Comparison of ENCODE assay signal across 23 cellular contexts in the genomic region with DNA sequence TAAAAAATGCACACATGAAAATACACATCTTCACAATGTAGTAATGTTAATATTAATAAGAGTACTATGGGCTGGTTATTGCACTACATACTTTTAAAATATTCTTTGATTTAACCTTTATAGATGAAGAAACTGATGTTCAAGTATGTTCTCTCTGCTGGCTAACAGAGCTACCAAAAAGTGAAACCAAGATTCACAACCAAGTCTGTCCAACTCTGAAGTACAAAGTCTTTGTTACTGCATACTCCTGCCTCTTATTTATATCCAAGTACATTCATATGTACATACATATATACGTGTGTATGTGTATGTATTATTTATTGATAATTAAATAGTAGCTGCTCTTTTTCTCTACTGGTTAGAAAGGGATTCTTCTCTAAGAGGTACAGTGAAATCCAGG.
"Had no signal": no experiment of that assay in that cellular context is flagged by ENCODE, and none has a peak within 500 bp of the region (broad histone marks: within the 10 kb centered on the region; RNA-seq: fewer than 3 reads in every experiment).

No MANE protein-coding gene starts in this region.

- H3K4me1 Mint-ChIP-seq: central memory CD8-positive, alpha-beta T cell; stimulated activated naive B cell treated with anti-CD40 and anti-IgM and Interleukin-4, amounts not matched to agents 10 μg/mL and 1 μg/mL and 100 μg/mL, for 72 hours; stimulated activated naive CD8-positive, alpha-beta T cell treated with anti-CD3 and anti-CD28 coated beads, Interleukin-15, amount 100 ng/mL, for 72 hours had no signal

- H3K27ac ChIP-seq: epithelial cell of prostate, neural progenitor cell, psoas muscle, right lobe of liver, testis, upper lobe of right lung had no signal

- H3K27me3 ChIP-seq: esophagus muscularis mucosa, gastroesophageal sphincter, neural progenitor cell, right lobe of liver, testis, tibial nerve, upper lobe of right lung had no signal

- H3K9me3 Mint-ChIP-seq: natural killer cell; neural progenitor cell; stimulated activated naive CD8-positive, alpha-beta T cell treated with anti-CD3 and anti-CD28 coated beads, Interleukin-15, amount 100 ng/mL, for 72 hours had no signal

- H3K4me2 ChIP-seq: neural progenitor cell had no signal

- DNase-seq: effector memory CD4-positive, alpha-beta T cell; foreskin fibroblast; left colon; left ventricle myocardium superior; mesendoderm; natural killer cell; nucleus accumbens; psoas muscle; retina; right lobe of liver; stimulated activated CD4-positive, alpha-beta T cell treated with anti-CD3 and anti-CD28 coated beads, Interleukin-2, amount 100 ng/mL, for 24 hours; stimulated activated CD4-positive, alpha-beta T cell treated with anti-CD3 and anti-CD28 coated beads, Interleukin-4, amount 100 ng/mL, for 4 hours; stimulated activated naive B cell treated with anti-CD40 and anti-IgM and Interleukin-4, amounts not matched to agents 10 μg/mL and 1 μg/mL and 100 μg/mL, for 72 hours; stimulated activated naive CD8-positive, alpha-beta T cell treated with anti-CD3 and anti-CD28 coated beads, Interleukin-15, amount 100 ng/mL, for 72 hours; testis; upper lobe of right lung had no signal

- H3K27ac Mint-ChIP-seq: neural progenitor cell; stimulated activated naive B cell treated with anti-CD40 and anti-IgM and Interleukin-4, amounts not matched to agents 10 μg/mL and 1 μg/mL and 100 μg/mL, for 72 hours; stimulated activated naive CD8-positive, alpha-beta T cell treated with anti-CD3 and anti-CD28 coated beads, Interleukin-15, amount 100 ng/mL, for 72 hours had no signal

- H3K36me3 Mint-ChIP-seq: natural killer cell; neural progenitor cell; stimulated activated naive B cell treated with anti-CD40 and anti-IgM and Interleukin-4, amounts not matched to agents 10 μg/mL and 1 μg/mL and 100 μg/mL, for 72 hours had no signal

- H3K36me3 ChIP-seq: gastroesophageal sphincter, neural progenitor cell, right lobe of liver, tibial nerve, upper lobe of right lung had no signal

- H3K4me3 Mint-ChIP-seq: central memory CD8-positive, alpha-beta T cell; natural killer cell; neural progenitor cell; stimulated activated naive B cell treated with anti-CD40 and anti-IgM and Interleukin-4, amounts not matched to agents 10 μg/mL and 1 μg/mL and 100 μg/mL, for 72 hours; stimulated activated naive CD8-positive, alpha-beta T cell treated with anti-CD3 and anti-CD28 coated beads, Interleukin-15, amount 100 ng/mL, for 72 hours had no signal

- H3K4me3 ChIP-seq: esophagus muscularis mucosa, gastroesophageal sphincter, lung, neural progenitor cell, psoas muscle, right lobe of liver, testis, tibial nerve, upper lobe of right lung had no signal

- H3K9me3 ChIP-seq: esophagus muscularis mucosa, gastroesophageal sphincter, psoas muscle, right lobe of liver, testis, tibial nerve, upper lobe of right lung had no signal

- H3K4me1 ChIP-seq: right lobe of liver, testis, upper lobe of right lung had no signal

- H3K27me3 Mint-ChIP-seq: central memory CD8-positive, alpha-beta T cell; stimulated activated naive B cell treated with anti-CD40 and anti-IgM and Interleukin-4, amounts not matched to agents 10 μg/mL and 1 μg/mL and 100 μg/mL, for 72 hours; stimulated activated naive CD8-positive, alpha-beta T cell treated with anti-CD3 and anti-CD28 coated beads, Interleukin-15, amount 100 ng/mL, for 72 hours had no signal

- H3K9ac ChIP-seq: neural progenitor cell had no signal

- H2AFZ ChIP-seq: neural progenitor cell had no signal
